In genomic region chr2:121701761-121702160, GRCh38 we compare ENCODE assay signal across 1 cellular context.
TF ChIP-seq lines count a peak whose summit lies in the region.

No MANE protein-coding gene starts in this region.

TF ChIP-seq in A549, 52 proteins besides CTCF, POLR2A, EP300 and RAD21:
- TF ChIP-seq MAFK (IDR thresholded peaks at IDR 0.05; ENCODE audit: partially characterized antibody) = peak; percentile 10
